Comparison of ENCODE assay signal across 1 cellular context in genomic region chr4:39697740-39698423, GRCh38.
TF ChIP-seq lines count a peak whose summit lies in the region.

UBE2K (plus strand) TSS chr4:39698136; CDS start chr4:39698328, 192 bp downstream.

TF ChIP-seq in K562, 482 proteins besides CTCF, POLR2A, EP300 and RAD21 (continued from another document and continues in another):
- TF ChIP-seq CHD7 (IDR thresholded peaks at IDR 0.05; ENCODE audit: low read depth, low read length) = no peak
- peak; percentile 15; the same call in 1 of the 2 replicates for TF ChIP-seq TCF3 (CRISPR knock-in tag; IDR thresholded peaks at IDR 0.05)
- no peak for TF ChIP-seq ZNF311 (CRISPR knock-in tag; IDR thresholded peaks at IDR 0.05)
- no peak for TF ChIP-seq MEF2A (IDR thresholded peaks at IDR 0.05; ENCODE audit: control insufficient read depth, low read depth, low read length)
- TF ChIP-seq NRF1 (conservative IDR thresholded peaks at IDR 0.05 in 1 of 2, IDR thresholded peaks at IDR 0.05 in 1 of 2) = peak; percentile 97
- TF ChIP-seq RERE (CRISPR knock-in tag; IDR thresholded peaks at IDR 0.05; ENCODE audit: borderline replicate concordance) = no peak
- 0 out of 2 replicates have a peak, but pooled peaks have one; percentile 27 for TF ChIP-seq KLF1 (tag; IDR thresholded peaks at IDR 0.05)
- no peak for TF ChIP-seq ELF2 (CRISPR knock-in tag; IDR thresholded peaks at IDR 0.05)
- no peak for TF ChIP-seq PREB (CRISPR knock-in tag; IDR thresholded peaks at IDR 0.05)
- no peak for TF ChIP-seq ZNF232 (CRISPR knock-in tag; IDR thresholded peaks at IDR 0.05)
- TF ChIP-seq SMARCC2 (IDR thresholded peaks at IDR 0.05; ENCODE audit: low read depth) = no peak
- TF ChIP-seq ZNF551 (CRISPR knock-in tag; IDR thresholded peaks at IDR 0.05) = no peak
- TF ChIP-seq, protein P1, sequence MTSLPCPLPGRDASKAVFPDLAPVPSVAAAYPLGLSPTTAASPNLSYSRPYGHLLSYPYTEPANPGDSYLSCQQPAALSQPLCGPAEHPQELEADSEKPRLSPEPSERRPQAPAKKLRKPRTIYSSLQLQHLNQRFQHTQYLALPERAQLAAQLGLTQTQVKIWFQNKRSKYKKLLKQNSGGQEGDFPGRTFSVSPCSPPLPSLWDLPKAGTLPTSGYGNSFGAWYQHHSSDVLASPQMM (CRISPR knock-in tag; IDR thresholded peaks at IDR 0.05) = no peak
- no peak for TF ChIP-seq SLC30A9 (CRISPR knock-in tag; IDR thresholded peaks at IDR 0.05)
- 0 out of 2 replicates have a peak, but pooled peaks have one; percentile 16 for TF ChIP-seq RUNX1 (IDR thresholded peaks at IDR 0.05; ENCODE audit: low read depth)
- no peak for TF ChIP-seq ZNF133 (CRISPR knock-in tag; IDR thresholded peaks at IDR 0.05)
- TF ChIP-seq MEIS2 (IDR thresholded peaks at IDR 0.05; ENCODE audit: partially characterized antibody) = peak; percentile 90
- TF ChIP-seq NCOA1 (IDR thresholded peaks at IDR 0.05; ENCODE audit: low read depth) = no peak
- TF ChIP-seq HNRNPLL (IDR thresholded peaks at IDR 0.05; ENCODE audit: low read depth, low read length, poor library complexity, severe bottlenecking) = peak; percentile 42
- no peak for TF ChIP-seq IFI16 (CRISPR knock-in tag; IDR thresholded peaks at IDR 0.05)
- no peak for TF ChIP-seq GTF2A2 (tag; IDR thresholded peaks at IDR 0.05)
- TF ChIP-seq, protein P2, sequence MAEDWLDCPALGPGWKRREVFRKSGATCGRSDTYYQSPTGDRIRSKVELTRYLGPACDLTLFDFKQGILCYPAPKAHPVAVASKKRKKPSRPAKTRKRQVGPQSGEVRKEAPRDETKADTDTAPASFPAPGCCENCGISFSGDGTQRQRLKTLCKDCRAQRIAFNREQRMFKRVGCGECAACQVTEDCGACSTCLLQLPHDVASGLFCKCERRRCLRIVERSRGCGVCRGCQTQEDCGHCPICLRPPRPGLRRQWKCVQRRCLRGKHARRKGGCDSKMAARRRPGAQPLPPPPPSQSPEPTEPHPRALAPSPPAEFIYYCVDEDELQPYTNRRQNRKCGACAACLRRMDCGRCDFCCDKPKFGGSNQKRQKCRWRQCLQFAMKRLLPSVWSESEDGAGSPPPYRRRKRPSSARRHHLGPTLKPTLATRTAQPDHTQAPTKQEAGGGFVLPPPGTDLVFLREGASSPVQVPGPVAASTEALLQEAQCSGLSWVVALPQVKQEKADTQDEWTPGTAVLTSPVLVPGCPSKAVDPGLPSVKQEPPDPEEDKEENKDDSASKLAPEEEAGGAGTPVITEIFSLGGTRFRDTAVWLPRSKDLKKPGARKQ (CRISPR knock-in tag; IDR thresholded peaks at IDR 0.05) = no peak
- no peak for TF ChIP-seq ARNT (IDR thresholded peaks at IDR 0.05)
- no peak for TF ChIP-seq ZNF184 (CRISPR knock-in tag; IDR thresholded peaks at IDR 0.05)
- no peak; the same call in 1 of the 2 replicates for TF ChIP-seq MAFG (tag; conservative IDR thresholded peaks at IDR 0.05)
- no peak for TF ChIP-seq ZNF24 (IDR thresholded peaks at IDR 0.05)
- TF ChIP-seq, protein P3, sequence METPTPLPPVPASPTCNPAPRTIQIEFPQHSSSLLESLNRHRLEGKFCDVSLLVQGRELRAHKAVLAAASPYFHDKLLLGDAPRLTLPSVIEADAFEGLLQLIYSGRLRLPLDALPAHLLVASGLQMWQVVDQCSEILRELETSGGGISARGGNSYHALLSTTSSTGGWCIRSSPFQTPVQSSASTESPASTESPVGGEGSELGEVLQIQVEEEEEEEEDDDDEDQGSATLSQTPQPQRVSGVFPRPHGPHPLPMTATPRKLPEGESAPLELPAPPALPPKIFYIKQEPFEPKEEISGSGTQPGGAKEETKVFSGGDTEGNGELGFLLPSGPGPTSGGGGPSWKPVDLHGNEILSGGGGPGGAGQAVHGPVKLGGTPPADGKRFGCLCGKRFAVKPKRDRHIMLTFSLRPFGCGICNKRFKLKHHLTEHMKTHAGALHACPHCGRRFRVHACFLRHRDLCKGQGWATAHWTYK (CRISPR knock-in tag; IDR thresholded peaks at IDR 0.05) = no peak; the same call in 1 of the 2 replicates
- peak; percentile 86 for TF ChIP-seq EP400 (IDR thresholded peaks at IDR 0.05)
- TF ChIP-seq HMGXB4 (CRISPR knock-in tag; IDR thresholded peaks at IDR 0.05) = peak; percentile 69; the same call in 1 of the 2 replicates
- no peak for TF ChIP-seq NCOA6 (IDR thresholded peaks at IDR 0.05)
- TF ChIP-seq ATF2 (CRISPR knock-in tag; IDR thresholded peaks at IDR 0.05) = no peak
- TF ChIP-seq ZNF77 (CRISPR knock-in tag; IDR thresholded peaks at IDR 0.05) = no peak
